1 cellular context compared by ENCODE assay signal in the genomic region with DNA sequence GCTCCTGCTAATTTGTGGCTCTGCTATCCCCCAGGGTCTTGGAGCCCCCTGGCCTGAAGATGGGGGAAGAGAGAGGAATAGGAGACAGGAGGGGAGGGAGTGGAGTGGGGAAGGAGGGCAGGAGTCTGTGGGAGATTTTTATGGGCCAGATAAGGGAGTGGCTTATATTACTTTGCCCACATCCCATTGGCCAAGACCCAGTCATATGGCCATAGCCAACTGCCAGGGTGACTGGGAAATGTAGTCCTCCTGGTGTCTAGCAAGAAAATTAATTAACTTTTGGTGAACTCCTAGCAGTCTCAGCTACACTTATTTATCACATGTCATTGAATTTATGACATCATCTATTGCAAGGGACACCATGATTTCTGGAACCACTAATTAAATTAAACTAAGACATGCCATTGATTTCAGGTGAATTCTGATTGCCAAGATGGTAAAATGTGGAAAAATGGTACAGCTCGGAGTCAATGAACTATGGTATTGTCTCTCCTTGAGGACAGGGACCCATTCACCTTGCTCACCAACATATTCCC.
TF ChIP-seq lines count a peak whose summit lies in the region.

No MANE protein-coding gene starts in this region.

TF ChIP-seq in GM12878, 131 proteins besides CTCF, POLR2A, EP300 and RAD21:
- no peak for TF ChIP-seq RAD51 (IDR thresholded peaks at IDR 0.05)
- no peak for TF ChIP-seq BHLHE40 (IDR thresholded peaks at IDR 0.05; ENCODE audit: borderline replicate concordance in 1 of 2, low read depth in 2 of 2, low read length in 1 of 2)
- TF ChIP-seq SP1 (IDR thresholded peaks at IDR 0.05; ENCODE audit: low read depth, low read length), result no peak
- TF ChIP-seq, protein P1, sequence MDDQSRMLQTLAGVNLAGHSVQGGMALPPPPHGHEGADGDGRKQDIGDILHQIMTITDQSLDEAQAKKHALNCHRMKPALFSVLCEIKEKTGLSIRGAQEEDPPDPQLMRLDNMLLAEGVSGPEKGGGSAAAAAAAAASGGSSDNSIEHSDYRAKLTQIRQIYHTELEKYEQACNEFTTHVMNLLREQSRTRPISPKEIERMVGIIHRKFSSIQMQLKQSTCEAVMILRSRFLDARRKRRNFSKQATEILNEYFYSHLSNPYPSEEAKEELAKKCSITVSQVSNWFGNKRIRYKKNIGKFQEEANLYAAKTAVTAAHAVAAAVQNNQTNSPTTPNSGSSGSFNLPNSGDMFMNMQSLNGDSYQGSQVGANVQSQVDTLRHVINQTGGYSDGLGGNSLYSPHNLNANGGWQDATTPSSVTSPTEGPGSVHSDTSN (IDR thresholded peaks at IDR 0.05; ENCODE audit: insufficient replicate concordance, low read depth, low read length), result no peak
- TF ChIP-seq HCFC1 (IDR thresholded peaks at IDR 0.05; ENCODE audit: low read length), result peak; percentile 47
- no peak for TF ChIP-seq SMC3 (IDR thresholded peaks at IDR 0.05; ENCODE audit: borderline replicate concordance, low read length)
- peak; percentile 46 for TF ChIP-seq SIX5 (IDR thresholded peaks at IDR 0.05; ENCODE audit: low read depth, low read length, severe bottlenecking)
